In genomic region chr6:161107779-161108380, GRCh38 we compare ENCODE assay signal across 1 cellular context.
TF ChIP-seq lines count a peak whose summit lies in the region.

No MANE protein-coding gene starts in this region.

TF ChIP-seq in HepG2, 621 proteins besides CTCF, POLR2A, EP300 and RAD21:
- TF ChIP-seq PCBP1 (IDR thresholded peaks at IDR 0.05; ENCODE audit: borderline replicate concordance, low read depth, low read length) = no peak
- TF ChIP-seq NFRKB (IDR thresholded peaks at IDR 0.05) = no peak
- no peak for TF ChIP-seq ZNF652 (CRISPR knock-in tag; IDR thresholded peaks at IDR 0.05; ENCODE audit: borderline replicate concordance, low read depth)
- TF ChIP-seq ZNF788 (CRISPR knock-in tag; IDR thresholded peaks at IDR 0.05; ENCODE audit: borderline replicate concordance) = no peak
- TF ChIP-seq ZNF766 (CRISPR knock-in tag; IDR thresholded peaks at IDR 0.05; ENCODE audit: borderline replicate concordance) = no peak
- no peak for TF ChIP-seq ARNT2 (CRISPR knock-in tag; IDR thresholded peaks at IDR 0.05; ENCODE audit: low read depth)
- TF ChIP-seq ELF4 (CRISPR knock-in tag; IDR thresholded peaks at IDR 0.05; ENCODE audit: borderline replicate concordance) = no peak
- no peak for TF ChIP-seq ZSCAN5A (CRISPR knock-in tag; IDR thresholded peaks at IDR 0.05; ENCODE audit: borderline replicate concordance)
- TF ChIP-seq ZFP36L2 (CRISPR knock-in tag; IDR thresholded peaks at IDR 0.05) = no peak
- TF ChIP-seq ISL2 (CRISPR knock-in tag; IDR thresholded peaks at IDR 0.05) = no peak
- TF ChIP-seq ZBTB38 (CRISPR knock-in tag; IDR thresholded peaks at IDR 0.05) = no peak
- TF ChIP-seq GATAD1 (CRISPR knock-in tag; IDR thresholded peaks at IDR 0.05) = no peak
- no peak for TF ChIP-seq DMAP1 (CRISPR knock-in tag; IDR thresholded peaks at IDR 0.05)
